9 cellular contexts compared by ENCODE assay signal in genomic region chr10:69474688-69475432, GRCh38. TPM values are rescaled to one million over a fixed set of nuclear protein-coding genes. Genes with fewer than 3 reads are reported as not detected.
A peak's percentile ranks its signal among the peaks of the same experiment; 100 is the strongest.
DNase-seq lines count a peak whose midpoint lies in the region; ATAC-seq, FAIRE-seq and TF ChIP-seq lines count a peak whose summit lies in the region.
"Had no signal": no experiment of that assay in that cellular context is flagged by ENCODE, and none has a peak within 500 bp of the region (broad histone marks: within the 10 kb centered on the region; RNA-seq: fewer than 3 reads in every experiment).

No MANE protein-coding gene starts in this region.

- DNase-seq in PC-3 = peak; percentile 97
- peak; percentile 69 for DNase-seq in urothelium cell line (ENCODE audit: low spot score)
- no peak for DNase-seq in central memory CD4-positive, alpha-beta T cell
- DNase-seq in effector memory CD8-positive, alpha-beta T cell = no peak
- DNase-seq: NCI-H2029 treated with DMSO at 0.1 percent for 48 hours had no signal

- peak; percentile 90 for ATAC-seq in PC-3
- no peak for ATAC-seq in GM21723 (IDR thresholded peaks at IDR 0.05; ENCODE audit: unreplicated experiment)
- ATAC-seq in effector memory CD8-positive, alpha-beta T cell (replicated peaks) = no peak

- no peaks in the 10 kb centered on the region for H3F3A ChIP-seq in PC-3 (ENCODE audit: low read length, unreplicated experiment)

- H3K27ac ChIP-seq in PC-3 (ENCODE audit: low read length) (peak overlapping the region; percentile 74), duodenal mucosa (ENCODE audit: low read depth, low read length) (peak overlapping the region; percentile 69), muscle layer of colon (ENCODE audit: low read depth, low read length) (peak overlapping the region; percentile 95)

- CTCF ChIA-PET in PC-3 (lab: Charles Lee) = interaction anchor here (0.5 to 0.6 kb wide), 2 partner anchors 32 to 79 kb away, joined by 8 read pairs; no protein-coding TSS in a partner anchor

- no peaks in the 10 kb centered on the region; the same call in 1 of the 2 replicates for H4K20me1 ChIP-seq in PC-3 (ENCODE audit: low read length)

- H3K4me3 ChIP-seq in PC-3 (ENCODE audit: low read length) (peak overlapping the region; percentile 35; the same call in 1 of the 2 replicates), duodenal mucosa (ENCODE audit: low read depth in 1 of 2, low read length in 2 of 2) (no peak overlapping the region), muscle layer of colon (ENCODE audit: low read depth in 1 of 2, low read length in 2 of 2) (peak overlapping the region in 1 of 2 donors; percentile 23)

- peaks cover 3% of the 10 kb centered on the region for H3K36me3 Mint-ChIP-seq in effector memory CD8-positive, alpha-beta T cell (ENCODE audit: insufficient read depth)

- peaks cover 21% of the 10 kb centered on the region for H3K36me3 ChIP-seq in PC-3 (ENCODE audit: low read depth, low read length)
- H3K36me3 ChIP-seq in duodenal mucosa (ENCODE audit: control insufficient read depth in 1 of 2, insufficient read depth in 2 of 2, low read length in 2 of 2) = peaks cover 0 to 5% of the 10 kb centered on the region in 2 donors
- H3K36me3 ChIP-seq in muscle layer of colon (ENCODE audit: insufficient read depth, low read length) = no peaks in the 10 kb centered on the region

- no peaks in the 10 kb centered on the region for H3K9me2 ChIP-seq in PC-3 (replicated peaks; ENCODE audit: low read length)

- H3K4me3 Mint-ChIP-seq in effector memory CD8-positive, alpha-beta T cell = no peak overlapping the region

- H3K27ac Mint-ChIP-seq in effector memory CD8-positive, alpha-beta T cell = peak overlapping the region in 1 of 2 donors; percentile 84

- H3K4me2 ChIP-seq in PC-3 (ENCODE audit: low read length) = peak overlapping the region; percentile 68

- POLR2A ChIA-PET in PC-3 (lab: Charles Lee; ENCODE audit: unreplicated experiment) = no interaction called here

- H3K27me3 Mint-ChIP-seq in effector memory CD8-positive, alpha-beta T cell = peaks cover 38 to 39% of the 10 kb centered on the region in 2 donors

- H3K9me3 Mint-ChIP-seq in effector memory CD8-positive, alpha-beta T cell = no peaks in the 10 kb centered on the region

- BruUV-seq in PC-3 (replicated peaks; lab: Mats Ljungman, UMichigan) = no TSS peak

- peaks cover 0 to 15% of the 10 kb centered on the region in 2 donors for H3K4me1 Mint-ChIP-seq in effector memory CD8-positive, alpha-beta T cell (ENCODE audit: low read depth in 2 of 2)

- peaks cover 94% of the 10 kb centered on the region for H3K79me2 ChIP-seq in PC-3 (ENCODE audit: low read length)

- no peak for FAIRE-seq in urothelium cell line (lab: Jason Lieb, UNC)

- H3K9me3 ChIP-seq in PC-3 (ENCODE audit: low read length) (no peaks in the 10 kb centered on the region), duodenal mucosa (ENCODE audit: control insufficient read depth in 1 of 2, low read length in 2 of 2) (no peaks in the 10 kb centered on the region), muscle layer of colon (ENCODE audit: low read length) (no peaks in the 10 kb centered on the region)

- no peak for TF ChIP-seq CTCF in PC-3 (conservative IDR thresholded peaks at IDR 0.05; ENCODE audit: low read depth, low read length)

- intact Hi-C loops in PC-3 (cut with micrococcal nuclease) = loop anchor here (2.0 kb wide), 1 partner anchor 24 kb away; the partner anchor contains the start of gene TSPAN15

- no peaks in the 10 kb centered on the region for H3K27me3 ChIP-seq in PC-3 (ENCODE audit: low read length)
- no peaks in the 10 kb centered on the region for H3K27me3 ChIP-seq in duodenal mucosa (ENCODE audit: control insufficient read depth in 1 of 2, insufficient read depth in 2 of 2, low read length in 2 of 2)
- no peaks in the 10 kb centered on the region for H3K27me3 ChIP-seq in muscle layer of colon (ENCODE audit: control insufficient read depth in 1 of 2, insufficient read depth in 2 of 2, low read length in 2 of 2)

- peak overlapping the region; percentile 33 for H2AFZ ChIP-seq in PC-3 (ENCODE audit: low read length)

- peaks cover 29% of the 10 kb centered on the region for H3K4me1 ChIP-seq in PC-3 (ENCODE audit: insufficient read depth, low read length)
- H3K4me1 ChIP-seq in duodenal mucosa (ENCODE audit: control insufficient read depth in 1 of 2, insufficient read depth in 2 of 2, low read length in 2 of 2) = peaks cover 38 to 42% of the 10 kb centered on the region in 2 donors
- H3K4me1 ChIP-seq in muscle layer of colon (ENCODE audit: insufficient read depth, low read length) = peaks cover 79% of the 10 kb centered on the region

- H3K9ac ChIP-seq in PC-3 (ENCODE audit: low read length) (no peak overlapping the region), duodenal mucosa (ENCODE audit: low read depth in 1 of 2, low read length in 2 of 2) (peak overlapping the region in 1 of 2 donors; percentile 20), muscle layer of colon (ENCODE audit: low read length) (peak overlapping the region; percentile 58)

RNA-seq across cellular contexts. Expression of gene TSPAN15, which starts 23.6 kb away (rescaled TPM):
- total RNA-seq in PC-3 (2014; rRNA removed) = 186 and 212 TPM in 2 replicates

RNA-seq across cellular contexts. Expression of gene TACR2, which starts 58.1 kb away (rescaled TPM):
- 0.40 TPM in 1 of 2 replicates, not detected in the other for total RNA-seq in PC-3 (2014; rRNA removed)
- total RNA-seq: kidney epithelial cell had no signal

Comparison
In these comparisons a context has a peak if more than half of its experiments do, and no peak if none do; other contexts are left out.
1. DNase-seq: peak in PC-3 (single experiment) and urothelium cell line (single experiment); none in central memory CD4-positive, alpha-beta T cell (single experiment) and effector memory CD8-positive, alpha-beta T cell (0 of 3).
2. Peak in every context shown above with its lines, with median percentiles within 50 percentile points of each other: H3K27ac ChIP-seq.